9 cellular contexts compared by ENCODE assay signal in the genomic region with DNA sequence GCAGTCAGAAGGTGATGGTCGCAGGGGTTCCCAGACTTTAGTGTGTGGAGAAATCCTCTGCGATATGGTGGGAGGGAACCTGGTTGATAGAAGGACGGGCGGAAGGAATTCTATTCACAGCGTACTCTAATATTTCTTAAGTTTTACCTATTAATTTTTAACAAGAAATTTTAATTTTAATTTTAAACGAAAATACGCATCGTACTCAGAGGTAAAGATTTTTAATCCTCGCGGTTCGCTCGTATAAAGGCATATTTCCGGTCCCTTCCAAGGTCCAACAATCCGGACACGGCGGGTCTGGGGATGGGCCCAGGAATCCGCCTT. TPM values are rescaled to one million over a fixed set of nuclear protein-coding genes. Genes with fewer than 3 reads are reported as not detected.
A peak's percentile ranks its signal among the peaks of the same experiment; 100 is the strongest.
DNase-seq lines count a peak whose midpoint lies in the region; ATAC-seq and TF ChIP-seq lines count a peak whose summit lies in the region.
"Had no signal": no experiment of that assay in that cellular context is flagged by ENCODE, and none has a peak within 500 bp of the region (broad histone marks: within the 10 kb centered on the region; RNA-seq: fewer than 3 reads in every experiment).

No MANE protein-coding gene starts in this region.

- no peak for DNase-seq in HAP-1 (ENCODE audit: low spot score in 2 of 2)
- DNase-seq in WTC11 (ENCODE audit: low spot score), result no peak
- no peak for DNase-seq in hepatocyte (ENCODE audit: low spot score)
- DNase-seq in spleen, result no peak
- no peak for DNase-seq in NCI-H1417 (lab: John Stamatoyannopoulos, UW)
- DNase-seq in cortex of kidney (lab: John Stamatoyannopoulos, UW), result no peak
- DNase-seq in glomerular visceral epithelial cell (ENCODE audit: extremely low spot score), result no peak
- DNase-seq in activated CD4-positive, alpha-beta T cell treated with anti-CD3 and anti-CD28 coated beads for 4 hours, result no peak

- H3K4me3 ChIP-seq in HAP-1, result peak overlapping the region; percentile 54
- peak overlapping the region; percentile 26 for H3K4me3 ChIP-seq in hepatocyte
- peak overlapping the region in 7 of 8 donors; percentile 12 to 98 (median 87) for H3K4me3 ChIP-seq in spleen

- no peak for ATAC-seq in WTC11

- peaks cover 3% of the 10 kb centered on the region for H3K79me2 ChIP-seq in hepatocyte

- H3K36me3 ChIP-seq in HAP-1 (replicated peaks) (no peaks in the 10 kb centered on the region), hepatocyte (replicated peaks; ENCODE audit: insufficient read depth, low read depth) (no peaks in the 10 kb centered on the region), spleen (no peaks in the 10 kb centered on the region)

- H3K4me1 Mint-ChIP-seq in WTC11, result peaks cover 27% of the 10 kb centered on the region

- peaks cover 33% of the 10 kb centered on the region for H3K4me1 ChIP-seq in HAP-1
- H3K4me1 ChIP-seq in hepatocyte (ENCODE audit: insufficient read depth), result peaks cover 9% of the 10 kb centered on the region
- H3K4me1 ChIP-seq in spleen, result peaks cover 21 to 68% (median 56%) of the 10 kb centered on the region in 6 donors

- H3K27ac ChIP-seq in hepatocyte (peak overlapping the region; percentile 27), spleen (peak overlapping the region; percentile 59 to 93 (median 85))

- WGBS in hepatocyte (ENCODE audit: low lambda C conversion rate, missing lambda C conversion rate), result 21% methylated on average over 17 of the region's 17 CpGs
- WGBS in spleen, 5 donors, result 14 to 18% (median 16%) methylated on average over 17 of the region's 17 CpGs

- peak overlapping the region; percentile 83 for H3K4me2 ChIP-seq in hepatocyte

- peak overlapping the region; percentile 89 for H2AFZ ChIP-seq in hepatocyte

- peak overlapping the region; percentile 67 for H3K4me3 Mint-ChIP-seq in WTC11

- TF ChIP-seq CTCF in WTC11 (IDR thresholded peaks at IDR 0.05) (no peak), hepatocyte (IDR thresholded peaks at IDR 0.05; ENCODE audit: poor library complexity) (no peak), spleen (IDR thresholded peaks at IDR 0.05 in 8 of 11, conservative IDR thresholded peaks at IDR 0.05 in 3 of 11) (peak in 4 of 11 experiments; percentile 13 to 62 (median 38))

- H3K36me3 Mint-ChIP-seq in WTC11, result no peaks in the 10 kb centered on the region

- in situ Hi-C loops in HAP-1 (cut with MboI; ENCODE audit: low sequenced_read_pairs), result loop anchor here (10.0 kb wide), 2 partner anchors 58 to 118 kb away; no protein-coding TSS in a partner anchor

- POLR2A ChIA-PET in WTC11 (lab: Charles Lee), result interaction anchor here (0.8 to 2.4 kb wide), 3 partner anchors 14 to 67 kb away, joined by 3 to 6 read pairs (median 5); partner anchors contain the start of genes RAPGEF3 and RPAP3

- H3K9me3 Mint-ChIP-seq in WTC11, result no peaks in the 10 kb centered on the region

- intact Hi-C loops in spleen (cut with DNase I; ENCODE audit: low total_unique reads), result no loop called here

- H3K9me3 ChIP-seq in HAP-1 (no peaks in the 10 kb centered on the region), hepatocyte (ENCODE audit: low read depth) (no peaks in the 10 kb centered on the region), spleen (no peaks in the 10 kb centered on the region)

- no peaks in the 10 kb centered on the region for H3K9me2 ChIP-seq in hepatocyte (replicated peaks; ENCODE audit: insufficient read depth)

- no peaks in the 10 kb centered on the region for H4K20me1 ChIP-seq in hepatocyte (ENCODE audit: insufficient read depth, poor library complexity, severe bottlenecking)

- CTCF ChIA-PET in WTC11 (lab: Charles Lee), result interaction anchor here (0.6 to 19.3 kb wide), 18 partner anchors 10 to 1441 kb away, joined by 3 to 735 read pairs (median 4); partner anchors contain the start of genes ENDOU and RAPGEF3

- H3K27me3 Mint-ChIP-seq in WTC11 (ENCODE audit: low read depth), result peaks cover 27% of the 10 kb centered on the region

- H3K27ac Mint-ChIP-seq in WTC11, result peak overlapping the region; percentile 32; the same call in 1 of the 2 replicates

- H3K27me3 ChIP-seq in HAP-1 (ENCODE audit: low read depth) (no peaks in the 10 kb centered on the region), hepatocyte (no peaks in the 10 kb centered on the region), spleen (replicated peaks in 1 of 7) (no peaks in the 10 kb centered on the region)

- no peak for TF ChIP-seq POLR2A in spleen (IDR thresholded peaks at IDR 0.05)

TF ChIP-seq in WTC11, 78 proteins besides CTCF, POLR2A, EP300 and RAD21:
- TF ChIP-seq ZNF138 (CRISPR knock-in tag; conservative IDR thresholded peaks at IDR 0.05) (no peak), SP1 (CRISPR knock-in tag; conservative IDR thresholded peaks at IDR 0.05) (no peak)
TF ChIP-seq in WTC11: peak in this region for 0.

RNA-seq across cellular contexts. Expression of gene SLC48A1, which starts 0.3 kb away (rescaled TPM):
- total RNA-seq in WTC11 (2021), result 13.5 to 16.8 TPM (median 13.8 TPM) in 3 replicates
- 11.2 and 13.0 TPM in 2 replicates for total RNA-seq in hepatocyte
- 20.2 and 22.6 TPM in 2 replicates for polyA plus RNA-seq in hepatocyte
- 10 to 100 TPM; 20.2 to 66.4 (median 42.3) TPM for total RNA-seq in spleen
- polyA plus RNA-seq in spleen, result 10 to 100 TPM in 1 of 3 donors, 1 to 10 TPM in 2; 8.4 to 24.1 (median 9.5) TPM

RNA-seq across cellular contexts. Expression of gene RAPGEF3, which starts 14.0 kb away (rescaled TPM):
- 9.0 to 13.3 TPM (median 9.7 TPM) in 3 replicates for total RNA-seq in WTC11 (2021)
- 1.0 and 2.6 TPM in 2 replicates for total RNA-seq in hepatocyte
- 1.6 and 2.1 TPM in 2 replicates for polyA plus RNA-seq in hepatocyte
- 10 to 100 TPM; 50.6 to 84.3 (median 57.8) TPM for total RNA-seq in spleen
- 100 to 1,000 TPM in 1 of 3 donors, 10 to 100 TPM in 2; 21.4 to 116 (median 64.3) TPM for polyA plus RNA-seq in spleen

RNA-seq across cellular contexts. Expression of gene HDAC7, which starts 47.0 kb away (rescaled TPM):
- 89.9 to 111 TPM (median 94.7 TPM) in 3 replicates for total RNA-seq in WTC11 (2021)
- total RNA-seq in hepatocyte, result 17.9 and 19.0 TPM in 2 replicates
- 41.2 and 45.5 TPM in 2 replicates for polyA plus RNA-seq in hepatocyte
- total RNA-seq in spleen, result 100 to 1,000 TPM in 5 of 7 donors, 10 to 100 TPM in 2; 74.9 to 158 (median 132) TPM
- polyA plus RNA-seq in spleen, result 10 to 100 TPM; 39.6 to 76.7 (median 52.2) TPM

RNA-seq across cellular contexts. Expression of gene ENDOU, which starts 47.4 kb away (rescaled TPM):
- total RNA-seq in WTC11 (2021), result not detected in 3 replicates
- total RNA-seq in hepatocyte, result 0.30 and 1.8 TPM in 2 replicates
- polyA plus RNA-seq in hepatocyte, result 1.0 TPM in 1 of 2 replicates, not detected in the other
- total RNA-seq in spleen, result under 1 TPM in 3 of 7 donors, not detected in 4; 0.32 to 0.92 (median 0.70) TPM
- under 1 TPM; 0.05 to 0.16 (median 0.13) TPM for polyA plus RNA-seq in spleen
- total RNA-seq: activated CD8-positive, alpha-beta memory T cell treated with anti-CD3 and anti-CD28 coated beads for 36 hours had no signal

Comparison
In these comparisons a context has a peak if more than half of its experiments do, and no peak if none do; other contexts are left out.
1. H3K4me3 ChIP-seq: peak in every context shown above with its lines; median percentile 87 in spleen; 54 in HAP-1; 26 in hepatocyte.